1 cellular context compared by ENCODE assay signal in the genomic region with DNA sequence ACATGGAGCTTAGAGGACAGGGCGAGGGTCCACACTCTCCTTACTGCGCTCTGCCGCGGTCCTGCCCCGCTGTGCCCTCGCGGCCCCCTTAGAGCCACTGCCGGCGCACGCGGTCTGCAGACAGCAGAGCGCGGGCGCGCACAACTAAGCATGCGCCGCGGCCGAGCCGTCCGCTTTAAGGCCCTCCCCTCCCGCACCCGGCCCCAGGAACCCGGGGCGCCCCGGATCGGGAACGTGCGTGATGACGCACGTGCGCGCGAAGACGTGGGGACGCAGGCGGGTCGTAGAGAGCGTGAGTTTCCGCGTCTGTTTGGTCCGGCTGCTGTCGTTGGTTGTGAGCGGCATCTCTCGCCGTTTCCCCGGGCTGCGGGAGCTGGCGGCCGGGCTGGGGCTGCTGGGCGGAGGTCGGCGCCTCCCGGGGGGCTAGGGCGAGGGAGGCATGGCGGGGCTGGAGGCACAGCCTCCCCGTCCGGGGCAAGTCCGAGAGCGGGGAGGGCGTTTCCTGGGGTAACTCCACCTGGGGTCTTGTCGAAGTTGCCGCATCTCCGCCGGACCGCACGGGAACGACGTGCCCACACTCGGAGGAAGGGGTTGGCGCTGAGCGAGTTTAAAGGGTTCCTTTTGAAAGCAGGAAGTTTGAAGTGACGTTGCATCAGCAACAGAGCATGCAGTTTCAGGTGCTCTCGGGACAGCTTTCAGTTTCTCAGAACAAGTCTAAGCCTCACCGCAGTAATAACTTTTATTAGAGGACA.
TF ChIP-seq lines count a peak whose summit lies in the region.

A gene with protein sequence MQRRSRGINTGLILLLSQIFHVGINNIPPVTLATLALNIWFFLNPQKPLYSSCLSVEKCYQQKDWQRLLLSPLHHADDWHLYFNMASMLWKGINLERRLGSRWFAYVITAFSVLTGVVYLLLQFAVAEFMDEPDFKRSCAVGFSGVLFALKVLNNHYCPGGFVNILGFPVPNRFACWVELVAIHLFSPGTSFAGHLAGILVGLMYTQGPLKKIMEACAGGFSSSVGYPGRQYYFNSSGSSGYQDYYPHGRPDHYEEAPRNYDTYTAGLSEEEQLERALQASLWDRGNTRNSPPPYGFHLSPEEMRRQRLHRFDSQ (plus strand): TSS at position 259 of the 752 bp plus-strand sequence. CDS start 28,640 bp downstream, outside the sequence.

TF ChIP-seq in WTC11, 78 proteins besides CTCF, POLR2A, EP300 and RAD21 (continued from another document and continues in another):
- TF ChIP-seq ATF1 (CRISPR knock-in tag; IDR thresholded peaks at IDR 0.05) (peak; percentile 97), FOXJ3 (CRISPR knock-in tag; IDR thresholded peaks at IDR 0.05; ENCODE audit: borderline replicate concordance) (peak; percentile 95), CBFB (CRISPR knock-in tag; IDR thresholded peaks at IDR 0.05; ENCODE audit: low read depth) (peak; percentile 98), NR2C2 (CRISPR knock-in tag; IDR thresholded peaks at IDR 0.05) (peak; percentile 81), NFATC4 (CRISPR knock-in tag; IDR thresholded peaks at IDR 0.05) (peak; percentile 56; the same call in 1 of the 2 replicates), ZNF317 (CRISPR knock-in tag; IDR thresholded peaks at IDR 0.05; ENCODE audit: borderline replicate concordance, low read depth) (peak; percentile 82), NFYB (CRISPR knock-in tag; conservative IDR thresholded peaks at IDR 0.05; ENCODE audit: low read depth) (peak; percentile 46; the same call in 1 of the 2 replicates), ELF4 (CRISPR knock-in tag; IDR thresholded peaks at IDR 0.05; ENCODE audit: low read depth) (peak; percentile 97), TCF7 (CRISPR knock-in tag; IDR thresholded peaks at IDR 0.05; ENCODE audit: low read depth) (peak; percentile 90; the same call in 1 of the 2 replicates), JUN (CRISPR knock-in tag; IDR thresholded peaks at IDR 0.05) (peak; percentile 96), OVOL2 (CRISPR knock-in tag; IDR thresholded peaks at IDR 0.05; ENCODE audit: borderline replicate concordance) (no peak), TEAD1 (CRISPR knock-in tag; IDR thresholded peaks at IDR 0.05) (peak; percentile 100), ZNF512 (CRISPR knock-in tag; IDR thresholded peaks at IDR 0.05; ENCODE audit: borderline replicate concordance) (peak; percentile 25; the same call in 1 of the 2 replicates), ZNF532 (CRISPR knock-in tag; IDR thresholded peaks at IDR 0.05; ENCODE audit: borderline replicate concordance) (peak; percentile 72; the same call in 1 of the 2 replicates), FOXP1 (CRISPR knock-in tag; IDR thresholded peaks at IDR 0.05; ENCODE audit: borderline replicate concordance) (peak; percentile 99), HMGA2 (CRISPR knock-in tag; IDR thresholded peaks at IDR 0.05) (no peak), SOX15 (CRISPR knock-in tag; IDR thresholded peaks at IDR 0.05) (no peak), ZNF263 (CRISPR knock-in tag; IDR thresholded peaks at IDR 0.05; ENCODE audit: low read depth) (peak; percentile 55; the same call in 1 of the 2 replicates), ZNF219 (CRISPR knock-in tag; IDR thresholded peaks at IDR 0.05; ENCODE audit: borderline replicate concordance) (peak; percentile 95), ZNF671 (CRISPR knock-in tag; IDR thresholded peaks at IDR 0.05) (no peak), SP1 (CRISPR knock-in tag; conservative IDR thresholded peaks at IDR 0.05) (peak; percentile 74), NFE2L1 (CRISPR knock-in tag; IDR thresholded peaks at IDR 0.05) (peak; percentile 96), RORB (CRISPR knock-in tag; IDR thresholded peaks at IDR 0.05) (no peak), JAZF1 (CRISPR knock-in tag; IDR thresholded peaks at IDR 0.05) (no peak), FOXK1 (CRISPR knock-in tag; IDR thresholded peaks at IDR 0.05) (peak; percentile 97), ZNF121 (CRISPR knock-in tag; IDR thresholded peaks at IDR 0.05) (peak; percentile 35; the same call in 1 of the 2 replicates), SMAD3 (CRISPR knock-in tag; IDR thresholded peaks at IDR 0.05; ENCODE audit: borderline replicate concordance) (peak; percentile 98), ZNF416 (CRISPR knock-in tag; IDR thresholded peaks at IDR 0.05) (no peak), ESRRA (CRISPR knock-in tag; IDR thresholded peaks at IDR 0.05; ENCODE audit: borderline replicate concordance) (peak; percentile 98), NR1H2 (CRISPR knock-in tag; IDR thresholded peaks at IDR 0.05) (peak; percentile 85; the same call in 1 of the 2 replicates), MXD4 (CRISPR knock-in tag; IDR thresholded peaks at IDR 0.05; ENCODE audit: borderline replicate concordance) (no peak)
- TF ChIP-seq, protein P1, sequence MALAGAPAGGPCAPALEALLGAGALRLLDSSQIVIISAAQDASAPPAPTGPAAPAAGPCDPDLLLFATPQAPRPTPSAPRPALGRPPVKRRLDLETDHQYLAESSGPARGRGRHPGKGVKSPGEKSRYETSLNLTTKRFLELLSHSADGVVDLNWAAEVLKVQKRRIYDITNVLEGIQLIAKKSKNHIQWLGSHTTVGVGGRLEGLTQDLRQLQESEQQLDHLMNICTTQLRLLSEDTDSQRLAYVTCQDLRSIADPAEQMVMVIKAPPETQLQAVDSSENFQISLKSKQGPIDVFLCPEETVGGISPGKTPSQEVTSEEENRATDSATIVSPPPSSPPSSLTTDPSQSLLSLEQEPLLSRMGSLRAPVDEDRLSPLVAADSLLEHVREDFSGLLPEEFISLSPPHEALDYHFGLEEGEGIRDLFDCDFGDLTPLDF (CRISPR knock-in tag; IDR thresholded peaks at IDR 0.05), result peak; percentile 98
- TF ChIP-seq, protein P2, sequence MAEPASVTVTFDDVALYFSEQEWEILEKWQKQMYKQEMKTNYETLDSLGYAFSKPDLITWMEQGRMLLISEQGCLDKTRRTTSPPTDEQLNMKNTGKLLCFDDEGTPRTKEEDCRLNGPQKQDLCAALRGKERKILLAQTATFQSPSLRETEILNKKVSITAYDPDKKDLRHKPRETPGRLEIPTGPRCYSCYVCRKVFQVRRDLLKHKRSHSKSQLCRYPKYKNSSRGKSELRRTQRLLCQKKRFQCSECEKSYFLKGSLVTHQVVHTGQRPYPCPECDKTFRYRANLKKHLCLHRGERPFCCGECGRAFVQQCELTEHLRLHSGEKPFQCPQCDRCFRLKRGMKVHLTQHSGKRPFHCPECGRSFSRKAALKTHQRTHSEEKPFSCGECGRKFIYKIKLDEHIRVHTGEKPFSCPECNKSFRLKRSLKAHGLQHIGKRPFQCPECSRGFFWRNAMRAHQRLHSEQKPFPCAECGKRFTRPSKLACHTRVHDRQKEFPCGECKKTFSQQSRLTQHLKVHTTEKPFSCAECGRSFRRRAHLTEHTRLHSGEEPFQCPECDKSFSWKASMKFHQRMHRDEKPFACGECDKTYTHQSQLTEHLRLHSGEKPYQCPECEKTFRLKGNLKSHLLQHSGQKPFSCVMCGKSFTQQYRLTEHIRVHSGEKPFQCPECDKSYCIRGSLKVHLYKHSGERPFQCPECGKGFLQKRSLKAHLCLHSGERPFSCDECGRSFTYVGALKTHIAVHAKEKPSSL (CRISPR knock-in tag; conservative IDR thresholded peaks at IDR 0.05), result no peak
- TF ChIP-seq, protein P3, sequence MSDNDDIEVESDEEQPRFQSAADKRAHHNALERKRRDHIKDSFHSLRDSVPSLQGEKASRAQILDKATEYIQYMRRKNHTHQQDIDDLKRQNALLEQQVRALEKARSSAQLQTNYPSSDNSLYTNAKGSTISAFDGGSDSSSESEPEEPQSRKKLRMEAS (CRISPR knock-in tag; IDR thresholded peaks at IDR 0.05), result peak; percentile 100
- TF ChIP-seq, protein P4, sequence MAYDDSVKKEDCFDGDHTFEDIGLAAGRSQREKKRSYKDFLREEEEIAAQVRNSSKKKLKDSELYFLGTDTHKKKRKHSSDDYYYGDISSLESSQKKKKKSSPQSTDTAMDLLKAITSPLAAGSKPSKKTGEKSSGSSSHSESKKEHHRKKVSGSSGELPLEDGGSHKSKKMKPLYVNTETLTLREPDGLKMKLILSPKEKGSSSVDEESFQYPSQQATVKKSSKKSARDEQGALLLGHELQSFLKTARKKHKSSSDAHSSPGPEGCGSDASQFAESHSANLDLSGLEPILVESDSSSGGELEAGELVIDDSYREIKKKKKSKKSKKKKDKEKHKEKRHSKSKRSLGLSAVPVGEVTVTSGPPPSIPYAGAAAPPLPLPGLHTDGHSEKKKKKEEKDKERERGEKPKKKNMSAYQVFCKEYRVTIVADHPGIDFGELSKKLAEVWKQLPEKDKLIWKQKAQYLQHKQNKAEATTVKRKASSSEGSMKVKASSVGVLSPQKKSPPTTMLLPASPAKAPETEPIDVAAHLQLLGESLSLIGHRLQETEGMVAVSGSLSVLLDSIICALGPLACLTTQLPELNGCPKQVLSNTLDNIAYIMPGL (CRISPR knock-in tag; IDR thresholded peaks at IDR 0.05), result peak; percentile 90; the same call in 1 of the 2 replicates
- TF ChIP-seq, protein P5, sequence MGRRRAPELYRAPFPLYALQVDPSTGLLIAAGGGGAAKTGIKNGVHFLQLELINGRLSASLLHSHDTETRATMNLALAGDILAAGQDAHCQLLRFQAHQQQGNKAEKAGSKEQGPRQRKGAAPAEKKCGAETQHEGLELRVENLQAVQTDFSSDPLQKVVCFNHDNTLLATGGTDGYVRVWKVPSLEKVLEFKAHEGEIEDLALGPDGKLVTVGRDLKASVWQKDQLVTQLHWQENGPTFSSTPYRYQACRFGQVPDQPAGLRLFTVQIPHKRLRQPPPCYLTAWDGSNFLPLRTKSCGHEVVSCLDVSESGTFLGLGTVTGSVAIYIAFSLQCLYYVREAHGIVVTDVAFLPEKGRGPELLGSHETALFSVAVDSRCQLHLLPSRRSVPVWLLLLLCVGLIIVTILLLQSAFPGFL (CRISPR knock-in tag; IDR thresholded peaks at IDR 0.05; ENCODE audit: borderline replicate concordance), result peak; percentile 93; the same call in 1 of the 2 replicates
- TF ChIP-seq, protein P6, sequence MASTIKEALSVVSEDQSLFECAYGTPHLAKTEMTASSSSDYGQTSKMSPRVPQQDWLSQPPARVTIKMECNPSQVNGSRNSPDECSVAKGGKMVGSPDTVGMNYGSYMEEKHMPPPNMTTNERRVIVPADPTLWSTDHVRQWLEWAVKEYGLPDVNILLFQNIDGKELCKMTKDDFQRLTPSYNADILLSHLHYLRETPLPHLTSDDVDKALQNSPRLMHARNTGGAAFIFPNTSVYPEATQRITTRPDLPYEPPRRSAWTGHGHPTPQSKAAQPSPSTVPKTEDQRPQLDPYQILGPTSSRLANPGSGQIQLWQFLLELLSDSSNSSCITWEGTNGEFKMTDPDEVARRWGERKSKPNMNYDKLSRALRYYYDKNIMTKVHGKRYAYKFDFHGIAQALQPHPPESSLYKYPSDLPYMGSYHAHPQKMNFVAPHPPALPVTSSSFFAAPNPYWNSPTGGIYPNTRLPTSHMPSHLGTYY (CRISPR knock-in tag; IDR thresholded peaks at IDR 0.05), result no peak
- TF ChIP-seq, protein P7, sequence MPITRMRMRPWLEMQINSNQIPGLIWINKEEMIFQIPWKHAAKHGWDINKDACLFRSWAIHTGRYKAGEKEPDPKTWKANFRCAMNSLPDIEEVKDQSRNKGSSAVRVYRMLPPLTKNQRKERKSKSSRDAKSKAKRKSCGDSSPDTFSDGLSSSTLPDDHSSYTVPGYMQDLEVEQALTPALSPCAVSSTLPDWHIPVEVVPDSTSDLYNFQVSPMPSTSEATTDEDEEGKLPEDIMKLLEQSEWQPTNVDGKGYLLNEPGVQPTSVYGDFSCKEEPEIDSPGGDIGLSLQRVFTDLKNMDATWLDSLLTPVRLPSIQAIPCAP (CRISPR knock-in tag; IDR thresholded peaks at IDR 0.05), result peak; percentile 98
- TF ChIP-seq, protein P8, sequence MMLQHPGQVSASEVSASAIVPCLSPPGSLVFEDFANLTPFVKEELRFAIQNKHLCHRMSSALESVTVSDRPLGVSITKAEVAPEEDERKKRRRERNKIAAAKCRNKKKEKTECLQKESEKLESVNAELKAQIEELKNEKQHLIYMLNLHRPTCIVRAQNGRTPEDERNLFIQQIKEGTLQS (CRISPR knock-in tag; conservative IDR thresholded peaks at IDR 0.05), result no peak; the same call in 1 of the 2 replicates
